29 cellular contexts compared by ENCODE assay signal in genomic region chr9:88177343-88177742, GRCh38. TPM values are rescaled to one million over a fixed set of nuclear protein-coding genes. Genes with fewer than 3 reads are reported as not detected.
"Had no signal": no experiment of that assay in that cellular context is flagged by ENCODE, and none has a peak within 500 bp of the region (broad histone marks: within the 10 kb centered on the region; RNA-seq: fewer than 3 reads in every experiment).

No MANE protein-coding gene starts in this region.

- H3K27ac Mint-ChIP-seq: activated CD4-positive, alpha-beta memory T cell treated with anti-CD3 and anti-CD28 coated beads, Interleukin-2, amount 10 ng/mL, durations not matched to agents 7 days and 5 days; activated CD4-positive, alpha-beta T cell treated with anti-CD3 and anti-CD28 coated beads, Interleukin-2, amount 10 ng/mL, durations not matched to agents 7 days and 5 days; activated naive CD4-positive, alpha-beta T cell treated with anti-CD3 and anti-CD28 coated beads, Interleukin-2, amount 10 ng/mL, durations not matched to agents 7 days and 5 days; activated T-cell treated with anti-CD3 and anti-CD28 coated beads, Interleukin-2, amount 50 U/mL, for 72 hours; activated T-helper 2 cell treated with anti-CD3 and anti-CD28 coated beads, Interferon-gamma antibody, Interleukin-2, Interleukin-4, amounts not matched to agents 10 μg/mL and 5 μg/mL and 100 μg/mL, durations not matched to agents 14 hours and 24 hours and 36 hours; brain; T-helper 17 cell had no signal

- H3K4me3 Mint-ChIP-seq: activated CD4-positive, alpha-beta memory T cell treated with anti-CD3 and anti-CD28 coated beads, Interleukin-2, amount 10 ng/mL, durations not matched to agents 7 days and 5 days; activated CD4-positive, alpha-beta T cell treated with anti-CD3 and anti-CD28 coated beads, Interleukin-2, amount 10 ng/mL, durations not matched to agents 7 days and 5 days; activated naive CD4-positive, alpha-beta T cell treated with anti-CD3 and anti-CD28 coated beads, Interleukin-2, amount 10 ng/mL, durations not matched to agents 7 days and 5 days; activated T-cell treated with anti-CD3 and anti-CD28 coated beads, Interleukin-2, amount 50 U/mL, for 72 hours; brain; T-helper 17 cell had no signal

- H3K27me3 ChIP-seq: ascending aorta, cardiac muscle cell, MG63 had no signal

- DNase-seq: activated CD4-positive, alpha-beta memory T cell treated with anti-CD3 and anti-CD28 coated beads, Interleukin-2, amount 10 ng/mL, durations not matched to agents 7 days and 5 days; activated CD4-positive, alpha-beta T cell treated with anti-CD3 and anti-CD28 coated beads, Interleukin-2, amount 10 ng/mL, durations not matched to agents 7 days and 5 days; activated CD4-positive, CD25-positive, alpha-beta regulatory T cell; activated gamma-delta T cell treated with Interleukin-2 at 50 U/mL for 16 hours; activated naive CD4-positive, alpha-beta T cell treated with anti-CD3 and anti-CD28 coated beads, Interleukin-2, amount 10 ng/mL, durations not matched to agents 7 days and 5 days; activated T-cell treated with anti-CD3 and anti-CD28 coated beads for 4 hours; activated T-cell treated with anti-CD3 and anti-CD28 coated beads, Interleukin-2, amount 50 U/mL, for 72 hours; amniotic stem cell; MG63; MV-4-11; NCI-H1105; NCI-H1436; NCI-H1694 treated with DMSO at 0.1 percent for 48 hours; NCI-H2029 treated with DMSO at 0.1 percent for 48 hours; NCI-H345; NCI-H510A; NCI-H526 treated with DMSO at 0.1 percent for 48 hours; OCI-M1; SHP77 treated with DMSO at 0.1 percent for 48 hours; T-helper 17 cell; T-helper 9 cell had no signal

- H3K36me3 Mint-ChIP-seq: activated naive CD4-positive, alpha-beta T cell treated with anti-CD3 and anti-CD28 coated beads, Interleukin-2, amount 10 ng/mL, durations not matched to agents 7 days and 5 days; brain had no signal

- H3K9me3 Mint-ChIP-seq: activated CD4-positive, alpha-beta memory T cell treated with anti-CD3 and anti-CD28 coated beads, Interleukin-2, amount 10 ng/mL, durations not matched to agents 7 days and 5 days; activated CD4-positive, alpha-beta T cell treated with anti-CD3 and anti-CD28 coated beads, Interleukin-2, amount 10 ng/mL, durations not matched to agents 7 days and 5 days; activated naive CD4-positive, alpha-beta T cell treated with anti-CD3 and anti-CD28 coated beads, Interleukin-2, amount 10 ng/mL, durations not matched to agents 7 days and 5 days; activated T-cell treated with anti-CD3 and anti-CD28 coated beads, Interleukin-2, amount 50 U/mL, for 72 hours; activated T-helper 2 cell treated with anti-CD3 and anti-CD28 coated beads, Interferon-gamma antibody, Interleukin-2, Interleukin-4, amounts not matched to agents 10 μg/mL and 5 μg/mL and 100 μg/mL, durations not matched to agents 14 hours and 24 hours and 36 hours had no signal

- FAIRE-seq: colon, RCC 7860, TTC549 had no signal

- H3K36me3 ChIP-seq: ascending aorta, cardiac muscle cell, MG63 had no signal

- H3K4me3 ChIP-seq: ascending aorta, cardiac muscle cell, MG63 had no signal

- ATAC-seq: activated T-cell treated with anti-CD3 and anti-CD28 coated beads, Interleukin-2, amount 50 U/mL, for 72 hours; T-helper 17 cell had no signal

RNA-seq across cellular contexts. Expression of gene SPATA31C2, which starts 39.1 kb away (rescaled TPM):
- total RNA-seq: activated CD4-positive, alpha-beta memory T cell treated with anti-CD3 and anti-CD28 coated beads, Interleukin-2, amount 10 ng/mL, durations not matched to agents 7 days and 5 days; activated T-cell treated with anti-CD3 and anti-CD28 coated beads, Interleukin-2, amount 50 U/mL, for 72 hours; activated T-helper 2 cell treated with anti-CD3 and anti-CD28 coated beads, Interferon-gamma antibody, Interleukin-2, Interleukin-4, amounts not matched to agents 10 μg/mL and 5 μg/mL and 100 μg/mL, durations not matched to agents 14 hours and 24 hours and 36 hours; ascending aorta; cardiac muscle cell; SK-MEL-5; T-helper 17 cell had no signal
